ENCODE assay signal across 8 cellular contexts in the genomic region with DNA sequence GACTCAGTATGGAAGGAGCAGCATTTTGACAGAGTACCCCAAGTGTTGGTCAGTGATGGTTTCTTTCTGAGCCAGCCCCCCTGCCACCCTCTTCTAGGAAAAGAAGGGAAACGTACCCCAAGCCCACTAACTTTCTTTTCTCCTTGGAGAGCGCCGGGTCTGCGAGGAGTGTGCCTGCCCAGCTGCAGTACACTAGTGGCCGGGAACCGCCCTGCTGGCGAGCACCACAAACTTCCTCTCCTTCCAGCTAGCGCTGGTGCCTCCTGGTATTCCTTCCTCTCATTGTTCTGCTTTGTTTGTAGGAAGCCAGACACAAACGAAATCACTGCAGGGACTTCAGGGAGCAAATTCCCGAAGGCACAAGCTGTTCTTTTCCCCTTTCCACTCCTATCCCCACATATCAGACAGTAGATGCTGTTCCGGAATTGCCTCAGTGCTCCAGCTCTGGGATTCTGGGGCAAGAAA. TPM values are rescaled to one million over a fixed set of nuclear protein-coding genes. Genes with fewer than 3 reads are reported as not detected.
DNase-seq lines count a peak whose midpoint lies in the region; ATAC-seq and TF ChIP-seq lines count a peak whose summit lies in the region.

No MANE protein-coding gene starts in this region.

- no peak overlapping the region for H3K4me3 Mint-ChIP-seq in natural killer cell

- ATAC-seq in HG03378 (IDR thresholded peaks at IDR 0.05; ENCODE audit: unreplicated experiment): no peak
- ATAC-seq in natural killer cell: no peak

- DNase-seq in AG08396 (ENCODE audit: low spot score) (peak; percentile 43), brain microvascular endothelial cell (no peak), kidney glomerular epithelial cell (lab: John Stamatoyannopoulos, UW) (peak; percentile 56), natural killer cell (no peak)
- no peak for DNase-seq in effector CD4-positive, alpha-beta T cell

- H3K4me3 ChIP-seq in HUES48 (ENCODE audit: low read depth, low read length): peak overlapping the region; percentile 62
- H3K4me3 ChIP-seq in brain microvascular endothelial cell (ENCODE audit: low read depth, low read length): peak overlapping the region; percentile 38
- H3K4me3 ChIP-seq in subcutaneous abdominal adipose tissue (ENCODE audit: low read depth in 1 of 5, low read length in 5 of 5): peak overlapping the region; percentile 73 to 93 (median 90)

- H3K27ac ChIP-seq in HUES48 (ENCODE audit: low read depth, low read length) (no peak overlapping the region), brain microvascular endothelial cell (no peak overlapping the region), subcutaneous abdominal adipose tissue (ENCODE audit: low read depth, low read length) (peak overlapping the region; percentile 54)

- intact Hi-C loops in natural killer cell (cut with micrococcal nuclease): no loop called here

- peaks cover 35 to 48% of the 10 kb centered on the region in 2 donors for H3K27me3 Mint-ChIP-seq in natural killer cell (ENCODE audit: low read depth in 2 of 2)

- TF ChIP-seq CTCF in brain microvascular endothelial cell (IDR thresholded peaks at IDR 0.05; ENCODE audit: low read depth, low read length, missing control alignments): peak; percentile 30
- no peak for TF ChIP-seq CTCF in natural killer cell (IDR thresholded peaks at IDR 0.05)

- H3K4me1 ChIP-seq in HUES48 (ENCODE audit: control insufficient read depth, insufficient read depth, low read length) (peaks cover 10% of the 10 kb centered on the region), subcutaneous abdominal adipose tissue (ENCODE audit: control insufficient read depth in 5 of 5, insufficient read depth in 5 of 5, low read length in 5 of 5) (peaks cover 2 to 63% (median 21%) of the 10 kb centered on the region in 5 donors)

- no peaks in the 10 kb centered on the region for H3K9me3 ChIP-seq in HUES48 (ENCODE audit: control insufficient read depth, insufficient read depth, low read length)
- H3K9me3 ChIP-seq in subcutaneous abdominal adipose tissue (ENCODE audit: control insufficient read depth in 5 of 5, low read length in 5 of 5): no peaks in the 10 kb centered on the region

- H3K27ac Mint-ChIP-seq in natural killer cell: no peak overlapping the region

- H3K27me3 ChIP-seq in HUES48 (ENCODE audit: control insufficient read depth, insufficient read depth, low read length) (peaks cover 100% of the 10 kb centered on the region), brain microvascular endothelial cell (replicated peaks) (peaks cover 36% of the 10 kb centered on the region), subcutaneous abdominal adipose tissue (ENCODE audit: control insufficient read depth in 5 of 5, insufficient read depth in 4 of 5, low read length in 5 of 5) (no peaks in the 10 kb centered on the region)

- H3K36me3 Mint-ChIP-seq in natural killer cell: peaks cover 8% of the 10 kb centered on the region

- peaks cover 0 to 8% of the 10 kb centered on the region in 2 donors for H3K4me1 Mint-ChIP-seq in natural killer cell

- in situ Hi-C loops in brain microvascular endothelial cell (cut with HindIII; ENCODE audit: low pct_ligation_motif_present, low sequenced_read_pairs): loop anchor here (25.0 kb wide), 1 partner anchor 1327 kb away; no protein-coding TSS in a partner anchor

- no peaks in the 10 kb centered on the region for H3K36me3 ChIP-seq in HUES48 (ENCODE audit: control insufficient read depth, insufficient read depth, low read length)
- no peaks in the 10 kb centered on the region for H3K36me3 ChIP-seq in brain microvascular endothelial cell (replicated peaks)
- peaks cover 0 to 1% (median 0%) of the 10 kb centered on the region in 5 donors for H3K36me3 ChIP-seq in subcutaneous abdominal adipose tissue (ENCODE audit: control insufficient read depth in 5 of 5, insufficient read depth in 5 of 5, low read length in 5 of 5)

- H3K9me3 Mint-ChIP-seq in natural killer cell: no peaks in the 10 kb centered on the region

- no peak overlapping the region for H3K9ac ChIP-seq in HUES48 (ENCODE audit: low read depth, low read length)
- peak overlapping the region; percentile 13 to 79 (median 71) for H3K9ac ChIP-seq in subcutaneous abdominal adipose tissue (ENCODE audit: low read length in 5 of 5)

RNA-seq across cellular contexts. Expression of gene CCDC85A, which starts 1.8 kb away (rescaled TPM):
- not detected for total RNA-seq in natural killer cell

Comparison
In these comparisons a context has a peak if more than half of its experiments do, and no peak if none do; other contexts are left out.
1. DNase-seq: peak in AG08396 (single experiment) and kidney glomerular epithelial cell (single experiment); none in brain microvascular endothelial cell (single experiment), natural killer cell (single experiment) and effector CD4-positive, alpha-beta T cell (single experiment).
2. H3K4me3 ChIP-seq: peak in every context shown above with its lines; median percentile 90 in subcutaneous abdominal adipose tissue; 62 in HUES48; 38 in brain microvascular endothelial cell.